ENCODE assay signal across 35 cellular contexts in the genomic region with DNA sequence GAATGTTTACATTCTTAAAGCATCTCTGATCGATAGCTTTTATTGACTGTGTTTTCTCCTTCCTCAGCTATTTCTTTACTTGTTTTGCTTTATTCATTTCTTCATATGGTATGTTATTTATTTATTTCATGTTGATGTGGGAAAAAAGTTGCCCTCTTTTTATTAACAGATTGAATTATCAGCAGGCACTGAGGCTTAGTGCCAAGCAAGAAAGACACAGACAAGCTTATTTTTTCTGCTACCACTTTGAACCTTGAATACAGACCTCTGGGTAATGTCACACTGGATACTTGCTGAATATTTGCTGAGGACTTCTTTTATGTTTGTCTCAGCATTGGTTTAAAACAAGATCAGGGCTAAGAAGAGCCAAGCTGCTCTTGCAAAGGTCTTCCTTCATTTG.
"Had no signal": no experiment of that assay in that cellular context is flagged by ENCODE, and none has a peak within 500 bp of the region (broad histone marks: within the 10 kb centered on the region; RNA-seq: fewer than 3 reads in every experiment).

No MANE protein-coding gene starts in this region.

- H3K9me3 ChIP-seq: MG63 had no signal

- H3K4me3 ChIP-seq: MG63 had no signal

- H3K36me3 ChIP-seq: MG63 had no signal

- DNase-seq: Karpas-422, Kasumi-1, MG63, MM.1S, MV-4-11, NCI-H1048, NCI-H1092, NCI-H1092 treated with DMSO at 0.1 percent for 48 hours, NCI-H1105, NCI-H1105 treated with DMSO at 0.1 percent for 48 hours, NCI-H1417, NCI-H1417 treated with DMSO at 0.1 percent for 48 hours, NCI-H1436, NCI-H1436 treated with DMSO at 0.1 percent for 48 hours, NCI-H146, NCI-H1694, NCI-H1694 treated with DMSO at 0.1 percent for 48 hours, NCI-H187, NCI-H187 treated with DMSO at 0.1 percent for 48 hours, NCI-H1930, NCI-H2029, NCI-H2029 treated with DMSO at 0.1 percent for 48 hours, NCI-H2081, NCI-H2081 treated with DMSO at 0.1 percent for 48 hours, NCI-H2107, NCI-H2171, NCI-H2171 treated with DMSO at 0.1 percent for 48 hours, NCI-H2227 treated with DMSO at 0.1 percent for 48 hours, NCI-H226, NCI-H345, NCI-H446, NCI-H446 treated with DMSO at 0.1 percent for 48 hours, NCI-H510A, NCI-H510A treated with DMSO at 0.1 percent for 48 hours, NCI-H524 had no signal

- H3K27me3 ChIP-seq: MG63 had no signal
